In genomic region chr19:9819590-9819898, GRCh38 we compare ENCODE assay signal across 8 cellular contexts. TPM values are rescaled to one million over a fixed set of nuclear protein-coding genes. Genes with fewer than 3 reads are reported as not detected.
DNase-seq lines count a peak whose midpoint lies in the region; ATAC-seq and TF ChIP-seq lines count a peak whose summit lies in the region.

No MANE protein-coding gene starts in this region.

- peaks cover 21 to 41% (median 34%) of the 10 kb centered on the region in 10 experiments for H3K4me1 ChIP-seq in BLaER1 treated with 17β-estradiol and CSF1 and Interleukin-3, amounts not matched to agents 10 nM and 100 nM
- H3K4me1 ChIP-seq in breast epithelium: no peaks in the 10 kb centered on the region

- peak overlapping the region; percentile 47 to 84 (median 78) for H3K4me2 ChIP-seq in BLaER1 treated with 17β-estradiol and CSF1 and Interleukin-3, amounts not matched to agents 10 nM and 100 nM

- ATAC-seq in naive thymus-derived CD8-positive, alpha-beta T cell: peak in 1 of 2 donors; percentile 21
- ATAC-seq in HG02938 (IDR thresholded peaks at IDR 0.05; ENCODE audit: unreplicated experiment) (no peak), HG03565 (IDR thresholded peaks at IDR 0.05; ENCODE audit: unreplicated experiment) (no peak)

- H3K27ac ChIP-seq in BLaER1 treated with 17β-estradiol and CSF1 and Interleukin-3, amounts not matched to agents 10 nM and 100 nM: peak overlapping the region in 9 of 11 experiments; percentile 15 to 61 (median 45); a peak in 15 of 22 replicates
- H3K27ac ChIP-seq in breast epithelium: peak overlapping the region; percentile 94 to 96

- DNase-seq in breast epithelium (ENCODE audit: low spot score in 2 of 2) (no peak), NAMALWA (ENCODE audit: low spot score) (no peak)
- DNase-seq in naive thymus-derived CD8-positive, alpha-beta T cell: no peak
- DNase-seq in central memory CD4-positive, alpha-beta T cell: no peak

- POLR2A ChIA-PET in naive thymus-derived CD8-positive, alpha-beta T cell (lab: Charles Lee): interaction anchor here (0.6 to 2.2 kb wide), 16 partner anchors 8 to 385 kb away, joined by 3 to 23 read pairs (median 5); partner anchors contain the start of genes PIN1, UBL5 and ZNF846

- peak overlapping the region in 8 of 11 experiments; percentile 37 to 73 (median 54); a peak in 13 of 22 replicates for H3K9ac ChIP-seq in BLaER1 treated with 17β-estradiol and CSF1 and Interleukin-3, amounts not matched to agents 10 nM and 100 nM

- peak overlapping the region; percentile 86 to 97 (median 93) for H3K27ac Mint-ChIP-seq in IgD-negative memory B cell
- H3K27ac Mint-ChIP-seq in naive thymus-derived CD8-positive, alpha-beta T cell: peak overlapping the region; percentile 83 to 98 (median 93)

- H3K4me3 Mint-ChIP-seq in IgD-negative memory B cell: peak overlapping the region; percentile 81 to 96 (median 93)
- peak overlapping the region; percentile 89 to 94 (median 92) for H3K4me3 Mint-ChIP-seq in naive thymus-derived CD8-positive, alpha-beta T cell

- TF ChIP-seq CTCF in breast epithelium (IDR thresholded peaks at IDR 0.05): no peak

- H4K20me1 ChIP-seq in BLaER1 treated with 17β-estradiol and CSF1 and Interleukin-3, amounts not matched to agents 10 nM and 100 nM: peaks cover 0 to 33% (median 9%) of the 10 kb centered on the region in 11 experiments; a peak in 10 of 22 replicates

- no peaks in the 10 kb centered on the region for H3K27me3 Mint-ChIP-seq in IgD-negative memory B cell
- H3K27me3 Mint-ChIP-seq in naive thymus-derived CD8-positive, alpha-beta T cell: no peaks in the 10 kb centered on the region

- peaks cover 6% of the 10 kb centered on the region for H3K36me3 Mint-ChIP-seq in IgD-negative memory B cell
- peaks cover 4 to 22% (median 20%) of the 10 kb centered on the region in 3 donors for H3K36me3 Mint-ChIP-seq in naive thymus-derived CD8-positive, alpha-beta T cell

- no peaks in the 10 kb centered on the region for H3K27me3 ChIP-seq in BLaER1 treated with 17β-estradiol and CSF1 and Interleukin-3, amounts not matched to agents 10 nM and 100 nM
- no peaks in the 10 kb centered on the region for H3K27me3 ChIP-seq in breast epithelium

- intact Hi-C loops in breast epithelium (cut with DNase I; ENCODE audit: low total_unique reads): loop anchor here (5.0 kb wide), 1 partner anchor 767 kb away; no protein-coding TSS in a partner anchor

- H3K4me3 ChIP-seq in BLaER1 treated with 17β-estradiol and CSF1 and Interleukin-3, amounts not matched to agents 10 nM and 100 nM: peak overlapping the region; percentile 37 to 63 (median 54); a peak in 18 of 20 replicates
- peak overlapping the region; percentile 5 to 92 (median 80) for H3K4me3 ChIP-seq in breast epithelium

- H3K9me3 Mint-ChIP-seq in IgD-negative memory B cell: peaks cover 3 to 6% (median 6%) of the 10 kb centered on the region in 3 donors
- H3K9me3 Mint-ChIP-seq in naive thymus-derived CD8-positive, alpha-beta T cell: peaks cover 0 to 5% (median 0%) of the 10 kb centered on the region in 9 donors

- peaks cover 19 to 49% (median 38%) of the 10 kb centered on the region in 11 experiments for H3K36me3 ChIP-seq in BLaER1 treated with 17β-estradiol and CSF1 and Interleukin-3, amounts not matched to agents 10 nM and 100 nM
- H3K36me3 ChIP-seq in breast epithelium: no peaks in the 10 kb centered on the region

- peaks cover 13 to 29% (median 27%) of the 10 kb centered on the region in 11 experiments for H3K9me3 ChIP-seq in BLaER1 treated with 17β-estradiol and CSF1 and Interleukin-3, amounts not matched to agents 10 nM and 100 nM (replicated peaks in 1 of 11)
- no peaks in the 10 kb centered on the region for H3K9me3 ChIP-seq in breast epithelium

- TF ChIP-seq POLR2A in breast epithelium (IDR thresholded peaks at IDR 0.05): no peak

- H3K4me1 Mint-ChIP-seq in IgD-negative memory B cell: peaks cover 4 to 14% (median 11%) of the 10 kb centered on the region in 3 donors
- peaks cover 13 to 41% (median 34%) of the 10 kb centered on the region in 4 donors for H3K4me1 Mint-ChIP-seq in naive thymus-derived CD8-positive, alpha-beta T cell

RNA-seq across cellular contexts. Expression of gene FBXL12, which starts 0.7 kb away (rescaled TPM):
- polyA plus RNA-seq in IgD-negative memory B cell: 10.4 TPM
- 10 to 100 TPM; 18.7 to 27.1 (median 19.7) TPM for total RNA-seq in breast epithelium
- total RNA-seq in naive thymus-derived CD8-positive, alpha-beta T cell: 10 to 100 TPM; 38.0 to 42.1 TPM
- polyA plus RNA-seq in naive thymus-derived CD8-positive, alpha-beta T cell: 10 to 100 TPM in 1 of 3 donors, 1 to 10 TPM in 2; 8.3 to 15.6 (median 8.5) TPM

RNA-seq across cellular contexts. Expression of gene UBL5, which starts 8.2 kb away (rescaled TPM):
- 592 TPM for polyA plus RNA-seq in IgD-negative memory B cell
- 100 to 1,000 TPM; 381 to 489 (median 475) TPM for total RNA-seq in breast epithelium
- total RNA-seq in naive thymus-derived CD8-positive, alpha-beta T cell: 100 to 1,000 TPM; 222 to 232 TPM
- 100 to 1,000 TPM; 694 to 819 (median 701) TPM for polyA plus RNA-seq in naive thymus-derived CD8-positive, alpha-beta T cell

RNA-seq across cellular contexts. Expression of gene PIN1, which starts 15.6 kb away (rescaled TPM):
- polyA plus RNA-seq in IgD-negative memory B cell: 77.4 TPM
- total RNA-seq in breast epithelium: 100 to 1,000 TPM in 1 of 3 donors, 10 to 100 TPM in 2; 71.3 to 114 (median 73.4) TPM
- 10 to 100 TPM; 63.3 to 65.6 TPM for total RNA-seq in naive thymus-derived CD8-positive, alpha-beta T cell
- 100 to 1,000 TPM in 1 of 3 donors, 10 to 100 TPM in 2; 85.3 to 126 (median 95.8) TPM for polyA plus RNA-seq in naive thymus-derived CD8-positive, alpha-beta T cell

RNA-seq across cellular contexts. Expression of gene ZNF846, which starts 51.0 kb away (rescaled TPM):
- 6.3 TPM for polyA plus RNA-seq in IgD-negative memory B cell
- 10 to 100 TPM; 10.5 to 26.7 (median 20.8) TPM for total RNA-seq in breast epithelium
- total RNA-seq in naive thymus-derived CD8-positive, alpha-beta T cell: 10 to 100 TPM; 29.5 to 34.0 TPM
- polyA plus RNA-seq in naive thymus-derived CD8-positive, alpha-beta T cell: 10 to 100 TPM in 1 of 3 donors, 1 to 10 TPM in 2; 6.0 to 10.6 (median 9.5) TPM
